ENCODE assay signal across 20 cellular contexts in the genomic region with DNA sequence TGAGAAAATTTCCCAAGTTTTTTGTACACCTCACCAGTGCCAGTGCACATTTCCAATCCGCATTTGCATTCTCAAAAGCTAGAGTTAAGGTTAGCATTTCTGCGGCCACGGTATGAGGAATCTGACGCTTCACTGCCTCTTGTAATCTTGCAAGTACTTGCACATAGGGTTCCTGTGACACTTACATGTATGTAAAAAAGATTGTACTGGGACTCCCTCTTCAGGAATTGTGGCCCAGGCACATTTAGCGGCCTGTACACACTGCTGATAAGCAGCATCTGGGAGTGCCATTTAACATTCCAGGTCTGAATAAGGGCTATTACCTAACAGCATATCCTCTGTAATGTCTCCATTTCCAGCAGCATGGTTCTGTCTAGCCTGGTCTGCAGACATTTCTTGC.
"Had no signal": no experiment of that assay in that cellular context is flagged by ENCODE, and none has a peak within 500 bp of the region (broad histone marks: within the 10 kb centered on the region; RNA-seq: fewer than 3 reads in every experiment).

No MANE protein-coding gene starts in this region.

- H3K27ac ChIP-seq: brain microvascular endothelial cell, gastrocnemius medialis, heart left ventricle, stomach, upper lobe of left lung had no signal

- H3K27ac Mint-ChIP-seq: immature natural killer cell; stimulated activated effector memory CD8-positive, alpha-beta T cell treated with anti-CD3 and anti-CD28 coated beads, Interleukin-12 subunit alpha, Interleukin-12 subunit beta, amount 100 ng/mL, for 72 hours; T-helper 1 cell treated with Interleukin-12 subunit alpha and Interleukin-12 subunit beta and Interleukin-4 antibody, amounts not matched to agents 30 μg/mL and 1 μg/mL, for 36 hours had no signal

- H3K36me3 Mint-ChIP-seq: immature natural killer cell; stimulated activated effector memory CD8-positive, alpha-beta T cell treated with anti-CD3 and anti-CD28 coated beads, Interleukin-12 subunit alpha, Interleukin-12 subunit beta, amount 100 ng/mL, for 72 hours had no signal

- H3K9me3 Mint-ChIP-seq: stimulated activated effector memory CD8-positive, alpha-beta T cell treated with anti-CD3 and anti-CD28 coated beads, Interleukin-12 subunit alpha, Interleukin-12 subunit beta, amount 100 ng/mL, for 72 hours; T-helper 1 cell treated with Interleukin-12 subunit alpha and Interleukin-12 subunit beta and Interleukin-4 antibody, amounts not matched to agents 30 μg/mL and 1 μg/mL, for 36 hours had no signal

- H3K27me3 ChIP-seq: brain microvascular endothelial cell, gastrocnemius medialis, heart left ventricle, stomach, upper lobe of left lung had no signal

- H3K9me3 ChIP-seq: gastrocnemius medialis, heart left ventricle, stomach, upper lobe of left lung had no signal

- H3K4me1 ChIP-seq: gastrocnemius medialis, heart left ventricle, stomach, upper lobe of left lung had no signal

- H3K4me3 ChIP-seq: gastrocnemius medialis, heart left ventricle, lung, stomach, upper lobe of left lung had no signal

- H3K4me3 Mint-ChIP-seq: immature natural killer cell; neural crest cell; stimulated activated effector memory CD8-positive, alpha-beta T cell treated with anti-CD3 and anti-CD28 coated beads, Interleukin-12 subunit alpha, Interleukin-12 subunit beta, amount 100 ng/mL, for 72 hours; T-helper 1 cell treated with Interleukin-12 subunit alpha and Interleukin-12 subunit beta and Interleukin-4 antibody, amounts not matched to agents 30 μg/mL and 1 μg/mL, for 36 hours had no signal

- ATAC-seq: gastrocnemius medialis; heart left ventricle; sciatic nerve; stimulated activated effector memory CD8-positive, alpha-beta T cell treated with anti-CD3 and anti-CD28 coated beads, Interleukin-12 subunit alpha, Interleukin-12 subunit beta, amount 100 ng/mL, for 72 hours had no signal

- H3K36me3 ChIP-seq: brain microvascular endothelial cell, gastrocnemius medialis, heart left ventricle, stomach, upper lobe of left lung had no signal

- H3K4me1 Mint-ChIP-seq: immature natural killer cell; stimulated activated effector memory CD8-positive, alpha-beta T cell treated with anti-CD3 and anti-CD28 coated beads, Interleukin-12 subunit alpha, Interleukin-12 subunit beta, amount 100 ng/mL, for 72 hours had no signal

- DNase-seq: activated CD4-positive, CD25-positive, alpha-beta regulatory T cell treated with anti-CD3 and anti-CD28 coated beads, Interleukin-2, amount 50 U/mL, for 72 hours; activated CD8-positive, alpha-beta memory T cell treated with anti-CD3 and anti-CD28 coated beads for 24 hours; activated CD8-positive, alpha-beta memory T cell treated with anti-CD3 and anti-CD28 coated beads, Interleukin-2, amount 50 U/mL, for 48 hours; activated effector memory CD4-positive, alpha-beta T cell treated with Interleukin-2 at 50 U/mL for 16 hours; activated naive CD4-positive, alpha-beta T cell treated with anti-CD3 and anti-CD28 coated beads, Interleukin-2, amount 50 U/mL, for 16 hours; activated T-cell treated with anti-CD3 and anti-CD28 coated beads, Interleukin-2, amount 50 U/mL, for 48 hours; aorta; brain microvascular endothelial cell; cortex of kidney; gastrocnemius medialis; heart left ventricle; immature natural killer cell; stimulated activated CD4-positive, alpha-beta T cell treated with anti-CD3 and anti-CD28 coated beads, Interleukin-4, amount 100 ng/mL, for 24 hours; stomach; upper lobe of left lung had no signal
